ENCODE assay signal across 18 cellular contexts in the genomic region with DNA sequence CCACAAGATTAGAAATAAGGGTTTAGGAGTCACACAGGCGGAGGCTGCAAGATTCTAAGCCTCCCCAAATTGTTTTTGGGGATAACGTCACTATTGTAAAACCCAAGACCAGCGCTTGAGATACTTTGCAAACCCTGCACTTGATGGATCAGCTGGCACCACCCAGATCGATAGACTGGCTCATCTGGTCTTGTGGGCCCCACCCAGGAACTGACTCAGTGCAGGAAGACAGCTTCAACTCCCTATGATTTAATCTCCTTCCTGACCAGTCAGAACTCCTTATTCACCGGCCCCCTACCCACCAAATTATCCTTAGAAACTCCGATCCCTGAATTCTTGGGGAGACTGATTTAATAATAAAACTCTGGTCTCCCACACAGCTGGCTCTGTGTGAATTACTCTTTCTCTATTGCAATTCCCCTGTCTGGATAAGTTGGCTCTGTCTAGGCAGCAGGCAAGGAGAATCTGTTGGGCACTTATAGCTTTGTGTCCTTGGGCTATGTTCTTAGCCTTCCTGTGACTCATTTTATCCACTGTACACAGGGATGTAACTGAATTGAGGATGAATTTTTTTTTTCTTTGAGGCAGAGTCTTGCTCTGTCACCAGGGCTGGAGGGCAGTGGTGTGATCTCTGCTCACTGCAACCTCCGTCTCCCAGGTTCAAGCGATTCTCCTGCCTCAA.
A peak's percentile ranks its signal among the peaks of the same experiment; 100 is the strongest.
DNase-seq lines count a peak whose midpoint lies in the region; ATAC-seq lines count a peak whose summit lies in the region.
"Had no signal": no experiment of that assay in that cellular context is flagged by ENCODE, and none has a peak within 500 bp of the region (broad histone marks: within the 10 kb centered on the region; RNA-seq: fewer than 3 reads in every experiment).

No MANE protein-coding gene starts in this region.

- no peaks in the 10 kb centered on the region for H3K27me3 Mint-ChIP-seq in activated T-helper 1 cell treated with anti-CD3 and anti-CD28 coated beads, Interleukin-12 subunit alpha, Interleukin-12 subunit beta, Interleukin-2, Interleukin-4 antibody, amounts not matched to agents 30 ng/mL and 10 ng/mL and 1 ng/mL, durations not matched to agents 14 hours and 24 hours and 36 hours (ENCODE audit: insufficient read depth)

- no peak for ATAC-seq in stimulated activated effector memory CD8-positive, alpha-beta T cell treated with anti-CD3 and anti-CD28 coated beads, Interleukin-12 subunit alpha, Interleukin-12 subunit beta, amount 100 ng/mL, for 72 hours
- ATAC-seq: left lung; stimulated activated memory B cell treated with anti-CD40 and anti-IgM and Interleukin-4, amounts not matched to agents 10 μg/mL and 1 μg/mL and 100 μg/mL, for 72 hours; WTC11 had no signal

- peak; percentile 19 to 26 for DNase-seq in activated T-cell treated with anti-CD3 and anti-CD28 coated beads, Interleukin-2, amount 50 U/mL, for 48 hours
- DNase-seq in activated T-cell treated with anti-CD3 and anti-CD28 coated beads for 4 hours (no peak), M059J (ENCODE audit: low read depth) (peak; percentile 30), amniotic stem cell (lab: John Stamatoyannopoulos, UW) (no peak)
- no peak for DNase-seq in activated T-helper 1 cell treated with anti-CD3 and anti-CD28 coated beads, Interleukin-12 subunit alpha, Interleukin-12 subunit beta, Interleukin-2, Interleukin-4 antibody, amounts not matched to agents 30 ng/mL and 10 ng/mL and 1 ng/mL, durations not matched to agents 14 hours and 24 hours and 36 hours (ENCODE audit: low spot score)
- no peak for DNase-seq in stimulated activated effector memory CD8-positive, alpha-beta T cell treated with anti-CD3 and anti-CD28 coated beads, Interleukin-12 subunit alpha, Interleukin-12 subunit beta, amount 100 ng/mL, for 72 hours (ENCODE audit: low spot score in 2 of 2)
- no peak for DNase-seq in effector CD4-positive, alpha-beta T cell
- no peak for DNase-seq in stimulated activated CD4-positive, alpha-beta T cell treated with anti-CD3 and anti-CD28 coated beads, Interleukin-12 subunit alpha, Interleukin-12 subunit beta, amount 100 ng/mL, for 4 hours
- DNase-seq: Caco-2, H9, IMR-90, left lung, NCI-H187 treated with DMSO at 0.1 percent for 48 hours, NCI-H524, nucleus accumbens, SHP77 treated with DMSO at 0.1 percent for 48 hours had no signal

- H3K27ac Mint-ChIP-seq in activated T-helper 1 cell treated with anti-CD3 and anti-CD28 coated beads, Interleukin-12 subunit alpha, Interleukin-12 subunit beta, Interleukin-2, Interleukin-4 antibody, amounts not matched to agents 30 ng/mL and 10 ng/mL and 1 ng/mL, durations not matched to agents 14 hours and 24 hours and 36 hours: peak overlapping the region; percentile 76
- H3K27ac Mint-ChIP-seq in stimulated activated effector memory CD8-positive, alpha-beta T cell treated with anti-CD3 and anti-CD28 coated beads, Interleukin-12 subunit alpha, Interleukin-12 subunit beta, amount 100 ng/mL, for 72 hours: peak overlapping the region; percentile 93
- H3K27ac Mint-ChIP-seq: stimulated activated memory B cell treated with anti-CD40 and anti-IgM and Interleukin-4, amounts not matched to agents 10 μg/mL and 1 μg/mL and 100 μg/mL, for 72 hours; WTC11 had no signal

- H3K4me3 Mint-ChIP-seq in activated T-helper 1 cell treated with anti-CD3 and anti-CD28 coated beads, Interleukin-12 subunit alpha, Interleukin-12 subunit beta, Interleukin-2, Interleukin-4 antibody, amounts not matched to agents 30 ng/mL and 10 ng/mL and 1 ng/mL, durations not matched to agents 14 hours and 24 hours and 36 hours: peak overlapping the region; percentile 5
- H3K4me3 Mint-ChIP-seq in stimulated activated effector memory CD8-positive, alpha-beta T cell treated with anti-CD3 and anti-CD28 coated beads, Interleukin-12 subunit alpha, Interleukin-12 subunit beta, amount 100 ng/mL, for 72 hours: peak overlapping the region; percentile 57
- H3K4me3 Mint-ChIP-seq: H9; stimulated activated memory B cell treated with anti-CD40 and anti-IgM and Interleukin-4, amounts not matched to agents 10 μg/mL and 1 μg/mL and 100 μg/mL, for 72 hours; WTC11 had no signal

- H3K4me1 Mint-ChIP-seq in activated T-helper 1 cell treated with anti-CD3 and anti-CD28 coated beads, Interleukin-12 subunit alpha, Interleukin-12 subunit beta, Interleukin-2, Interleukin-4 antibody, amounts not matched to agents 30 ng/mL and 10 ng/mL and 1 ng/mL, durations not matched to agents 14 hours and 24 hours and 36 hours (ENCODE audit: low read depth): peaks cover 95% of the 10 kb centered on the region
- peaks cover 90% of the 10 kb centered on the region for H3K4me1 Mint-ChIP-seq in stimulated activated effector memory CD8-positive, alpha-beta T cell treated with anti-CD3 and anti-CD28 coated beads, Interleukin-12 subunit alpha, Interleukin-12 subunit beta, amount 100 ng/mL, for 72 hours

- peaks cover 18% of the 10 kb centered on the region for H3K9me3 Mint-ChIP-seq in activated T-helper 1 cell treated with anti-CD3 and anti-CD28 coated beads, Interleukin-12 subunit alpha, Interleukin-12 subunit beta, Interleukin-2, Interleukin-4 antibody, amounts not matched to agents 30 ng/mL and 10 ng/mL and 1 ng/mL, durations not matched to agents 14 hours and 24 hours and 36 hours
- peaks cover 3% of the 10 kb centered on the region for H3K9me3 Mint-ChIP-seq in stimulated activated effector memory CD8-positive, alpha-beta T cell treated with anti-CD3 and anti-CD28 coated beads, Interleukin-12 subunit alpha, Interleukin-12 subunit beta, amount 100 ng/mL, for 72 hours
- H3K9me3 Mint-ChIP-seq: stimulated activated memory B cell treated with anti-CD40 and anti-IgM and Interleukin-4, amounts not matched to agents 10 μg/mL and 1 μg/mL and 100 μg/mL, for 72 hours had no signal

- intact Hi-C loops in activated T-helper 1 cell treated with anti-CD3 and anti-CD28 coated beads, Interleukin-12 subunit alpha, Interleukin-12 subunit beta, Interleukin-2, Interleukin-4 antibody, amounts not matched to agents 30 ng/mL and 10 ng/mL and 1 ng/mL, durations not matched to agents 14 hours and 24 hours and 36 hours (cut with micrococcal nuclease): loop anchor here (2.0 to 10.0 kb wide), 7 partner anchors 44 to 701 kb away; partner anchors contain the start of gene CARD11

- H3K36me3 Mint-ChIP-seq in activated T-helper 1 cell treated with anti-CD3 and anti-CD28 coated beads, Interleukin-12 subunit alpha, Interleukin-12 subunit beta, Interleukin-2, Interleukin-4 antibody, amounts not matched to agents 30 ng/mL and 10 ng/mL and 1 ng/mL, durations not matched to agents 14 hours and 24 hours and 36 hours (ENCODE audit: low read depth): peaks cover 24% of the 10 kb centered on the region
- H3K36me3 Mint-ChIP-seq in stimulated activated effector memory CD8-positive, alpha-beta T cell treated with anti-CD3 and anti-CD28 coated beads, Interleukin-12 subunit alpha, Interleukin-12 subunit beta, amount 100 ng/mL, for 72 hours: no peaks in the 10 kb centered on the region

Comparison
In these comparisons a context has a peak if more than half of its experiments do, and no peak if none do; other contexts are left out.
1. DNase-seq: peak in activated T-cell treated with anti-CD3 and anti-CD28 coated beads, Interleukin-2, amount 50 U/mL, for 48 hours (2 of 2) and M059J (single experiment); none in activated T-cell treated with anti-CD3 and anti-CD28 coated beads for 4 hours (single experiment), activated T-helper 1 cell treated with anti-CD3 and anti-CD28 coated beads, Interleukin-12 subunit alpha, Interleukin-12 subunit beta, Interleukin-2, Interleukin-4 antibody, amounts not matched to agents 30 ng/mL and 10 ng/mL and 1 ng/mL, durations not matched to agents 14 hours and 24 hours and 36 hours (single experiment), stimulated activated effector memory CD8-positive, alpha-beta T cell treated with anti-CD3 and anti-CD28 coated beads, Interleukin-12 subunit alpha, Interleukin-12 subunit beta, amount 100 ng/mL, for 72 hours (0 of 2), effector CD4-positive, alpha-beta T cell (single experiment), amniotic stem cell (single experiment) and stimulated activated CD4-positive, alpha-beta T cell treated with anti-CD3 and anti-CD28 coated beads, Interleukin-12 subunit alpha, Interleukin-12 subunit beta, amount 100 ng/mL, for 4 hours (single experiment).